In genomic region chrX:52811065-52811625, GRCh38 we compare ENCODE assay signal across 6 cellular contexts. TPM values are rescaled to one million over a fixed set of nuclear protein-coding genes. Genes with fewer than 3 reads are reported as not detected.
"Had no signal": no experiment of that assay in that cellular context is flagged by ENCODE, and none has a peak within 500 bp of the region (broad histone marks: within the 10 kb centered on the region; RNA-seq: fewer than 3 reads in every experiment).

XAGE5 (plus strand) TSS chrX:52811287; CDS start chrX:52812567, 1,280 bp downstream.

- DNase-seq: H9, HCEC 1CT, IMR-90 had no signal

- H3K4me3 ChIP-seq: GM23338 had no signal

RNA-seq across cellular contexts. Expression of gene XAGE5, which starts in this region (rescaled TPM):
- total RNA-seq: GM23338, H1, H9, HT-29, IMR-90 had no signal
- polyA plus RNA-seq: GM23338, H1, IMR-90 had no signal
